Comparison of ENCODE assay signal across 8 cellular contexts in the genomic region with DNA sequence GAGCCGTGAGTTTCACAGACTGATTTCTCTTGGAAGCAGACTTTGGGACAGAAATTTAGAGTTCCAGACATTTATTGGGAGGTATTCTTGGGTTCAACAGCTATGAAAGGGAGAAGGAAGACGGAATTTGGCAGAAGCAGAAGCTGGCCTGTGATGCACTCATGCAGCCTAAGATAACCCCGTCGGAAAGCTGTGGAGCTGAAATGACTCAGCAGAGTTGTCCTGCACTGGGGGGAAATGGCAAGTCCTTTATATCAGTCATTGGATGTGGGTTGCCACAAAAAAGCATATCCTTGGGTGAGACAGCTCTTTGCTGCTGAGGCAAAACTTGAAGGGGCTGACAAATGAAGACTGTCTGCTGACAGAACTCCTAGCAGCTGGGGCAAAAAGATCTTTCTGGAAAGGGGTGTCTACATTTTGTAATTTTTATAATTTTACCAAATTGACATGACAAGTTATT. TPM values are rescaled to one million over a fixed set of nuclear protein-coding genes. Genes with fewer than 3 reads are reported as not detected.
DNase-seq lines count a peak whose midpoint lies in the region; ATAC-seq and TF ChIP-seq lines count a peak whose summit lies in the region.

No MANE protein-coding gene starts in this region.

- no peaks in the 10 kb centered on the region for H3K4me1 Mint-ChIP-seq in T-helper 17 cell

- H3K9me3 ChIP-seq in BLaER1 (no peaks in the 10 kb centered on the region), T-helper 17 cell (ENCODE audit: control insufficient read depth, low read length, poor library complexity, severe bottlenecking) (no peaks in the 10 kb centered on the region), heart right ventricle (no peaks in the 10 kb centered on the region), subcutaneous abdominal adipose tissue (ENCODE audit: control insufficient read depth in 5 of 5, low read length in 5 of 5) (no peaks in the 10 kb centered on the region)

- H3K36me3 Mint-ChIP-seq in T-helper 17 cell (ENCODE audit: low read depth), result peaks cover 6% of the 10 kb centered on the region

- intact Hi-C loops in heart right ventricle (cut with DNase I), result no loop called here

- no peaks in the 10 kb centered on the region for H4K20me1 ChIP-seq in BLaER1

- H3K36me3 ChIP-seq in BLaER1 (no peaks in the 10 kb centered on the region), heart right ventricle (no peaks in the 10 kb centered on the region), subcutaneous abdominal adipose tissue (ENCODE audit: control insufficient read depth in 5 of 5, insufficient read depth in 5 of 5, low read length in 5 of 5) (no peaks in the 10 kb centered on the region)

- H3K4me3 Mint-ChIP-seq in T-helper 17 cell, result no peak overlapping the region

- H3K4me3 ChIP-seq in BLaER1, result no peak overlapping the region
- no peak overlapping the region for H3K4me3 ChIP-seq in heart right ventricle
- H3K4me3 ChIP-seq in subcutaneous abdominal adipose tissue (ENCODE audit: low read depth in 1 of 5, low read length in 5 of 5), result no peak overlapping the region

- TF ChIP-seq CTCF in heart right ventricle (IDR thresholded peaks at IDR 0.05), result no peak

- peaks cover 9% of the 10 kb centered on the region for H3K27me3 Mint-ChIP-seq in T-helper 17 cell

- H3K9ac ChIP-seq in BLaER1, result no peak overlapping the region
- H3K9ac ChIP-seq in subcutaneous abdominal adipose tissue (ENCODE audit: low read length in 5 of 5), result peak overlapping the region in 2 of 5 donors; percentile 26 to 30

- DNase-seq in T-helper 17 cell (no peak), heart right ventricle (peak; percentile 15 to 62), midbrain (lab: John Stamatoyannopoulos, UW) (no peak)

- no peak overlapping the region for H3K27ac Mint-ChIP-seq in T-helper 17 cell

- no peaks in the 10 kb centered on the region for H3K27me3 ChIP-seq in BLaER1
- H3K27me3 ChIP-seq in heart right ventricle, result no peaks in the 10 kb centered on the region
- H3K27me3 ChIP-seq in subcutaneous abdominal adipose tissue (ENCODE audit: control insufficient read depth in 5 of 5, insufficient read depth in 4 of 5, low read length in 5 of 5), result no peaks in the 10 kb centered on the region

- whole genome bisulfite sequencing in heart right ventricle, 2 donors, result 18 to 20% methylated on average over 4 of the region's 4 CpGs

- H3K4me1 ChIP-seq in BLaER1 (peaks cover 9% of the 10 kb centered on the region), heart right ventricle (peaks cover 0 to 25% (median 4%) of the 10 kb centered on the region in 9 donors), subcutaneous abdominal adipose tissue (ENCODE audit: control insufficient read depth in 5 of 5, insufficient read depth in 5 of 5, low read length in 5 of 5) (peaks cover 0 to 11% (median 8%) of the 10 kb centered on the region in 5 donors)

- ATAC-seq in GM21786 (IDR thresholded peaks at IDR 0.05; ENCODE audit: unreplicated experiment) (peak; percentile 68), T-helper 17 cell (peak; percentile 33), heart right ventricle (peak; percentile 90 to 99 (median 96)), GM19452 (IDR thresholded peaks at IDR 0.05; ENCODE audit: unreplicated experiment) (no peak), HG03045 (IDR thresholded peaks at IDR 0.05; ENCODE audit: unreplicated experiment) (no peak)

- H3K27ac ChIP-seq in BLaER1 (no peak overlapping the region), heart right ventricle (peak overlapping the region in 8 of 10 donors; percentile 31 to 75 (median 55)), subcutaneous abdominal adipose tissue (ENCODE audit: low read depth, low read length) (peak overlapping the region; percentile 46)

- H3K4me2 ChIP-seq in BLaER1, result 0 out of 2 replicates have a peak overlapping the region, but pooled peaks have one; percentile 25

RNA-seq across cellular contexts. Expression of gene MICU1, which starts 11.5 kb away (rescaled TPM):
- total RNA-seq in T-helper 17 cell (10 to 100 TPM; 19.1 to 19.9 TPM), heart right ventricle (10 to 100 TPM; 41.3 to 54.1 (median 45.9) TPM)
- 10 to 100 TPM; 34.2 to 39.3 TPM for polyA plus RNA-seq in heart right ventricle

RNA-seq across cellular contexts. Expression of gene MCU, which starts 54.5 kb away (rescaled TPM):
- total RNA-seq in T-helper 17 cell, result 10 to 100 TPM; 12.6 to 14.4 TPM
- total RNA-seq in heart right ventricle, result 10 to 100 TPM; 12.0 to 19.0 (median 15.2) TPM
- 10 to 100 TPM in 1 of 2 donors, 1 to 10 TPM in 1; 9.0 to 15.2 TPM for polyA plus RNA-seq in heart right ventricle

Comparison
In these comparisons a context has a peak if more than half of its experiments do, and no peak if none do; other contexts are left out.
1. ATAC-seq: peak in GM21786 (single experiment), T-helper 17 cell (single experiment) and heart right ventricle (8 of 8); none in GM19452 (single experiment) and HG03045 (single experiment).
2. DNase-seq: peak in heart right ventricle (2 of 2); none in T-helper 17 cell (0 of 3) and midbrain (single experiment).